ENCODE assay signal across 1 cellular context in genomic region chr1:156371553-156372264, GRCh38.
TF ChIP-seq lines count a peak whose summit lies in the region.

No MANE protein-coding gene starts in this region.

TF ChIP-seq in HepG2, 621 proteins besides CTCF, POLR2A, EP300 and RAD21 (continued from another document and continues in another):
- TF ChIP-seq THAP9 (CRISPR knock-in tag; IDR thresholded peaks at IDR 0.05; ENCODE audit: borderline replicate concordance): peak; percentile 68; the same call in 1 of the 2 replicates
- TF ChIP-seq E2F1 (CRISPR knock-in tag; IDR thresholded peaks at IDR 0.05): no peak
- no peak for TF ChIP-seq ZNF512 (CRISPR knock-in tag; IDR thresholded peaks at IDR 0.05)
- no peak for TF ChIP-seq NCOA5 (CRISPR knock-in tag; IDR thresholded peaks at IDR 0.05)
- TF ChIP-seq ZNF44 (CRISPR knock-in tag; IDR thresholded peaks at IDR 0.05): no peak
- no peak for TF ChIP-seq ZNF549 (CRISPR knock-in tag; IDR thresholded peaks at IDR 0.05)
- no peak for TF ChIP-seq ZNF775 (CRISPR knock-in tag; IDR thresholded peaks at IDR 0.05; ENCODE audit: borderline replicate concordance)
- peak; percentile 73; the same call in 1 of the 2 replicates for TF ChIP-seq TSC22D2 (CRISPR knock-in tag; IDR thresholded peaks at IDR 0.05; ENCODE audit: borderline replicate concordance)
- TF ChIP-seq ZNF441 (CRISPR knock-in tag; IDR thresholded peaks at IDR 0.05; ENCODE audit: borderline replicate concordance): 0 out of 2 replicates have a peak, but pooled peaks have one; percentile 16
- peak; percentile 65; the same call in 1 of the 2 replicates for TF ChIP-seq ATF3 (CRISPR knock-in tag; IDR thresholded peaks at IDR 0.05)
- no peak for TF ChIP-seq MAFF (IDR thresholded peaks at IDR 0.05; ENCODE audit: low read depth, low read length)
- peak; percentile 100 for TF ChIP-seq ASH2L (IDR thresholded peaks at IDR 0.05; ENCODE audit: insufficient read length, low read depth, low read length)
- peak; percentile 43; the same call in 1 of the 2 replicates for TF ChIP-seq ZNF274 (CRISPR knock-in tag; IDR thresholded peaks at IDR 0.05)
- no peak for TF ChIP-seq ZNF550 (CRISPR knock-in tag; IDR thresholded peaks at IDR 0.05; ENCODE audit: borderline replicate concordance)
- TF ChIP-seq LCORL (IDR thresholded peaks at IDR 0.05): 0 out of 2 replicates have a peak, but pooled peaks have one; percentile 46
- peak; percentile 88 for TF ChIP-seq LCORL (CRISPR knock-in tag; IDR thresholded peaks at IDR 0.05)
- TF ChIP-seq ZUFSP (CRISPR knock-in tag; IDR thresholded peaks at IDR 0.05; ENCODE audit: borderline replicate concordance): no peak
- 0 out of 2 replicates have a peak, but pooled peaks have one; percentile 35 for TF ChIP-seq FOXP1 (IDR thresholded peaks at IDR 0.05)
- TF ChIP-seq FOXP1 (CRISPR knock-in tag; IDR thresholded peaks at IDR 0.05): peak; percentile 91
- TF ChIP-seq ZNF619 (CRISPR knock-in tag; IDR thresholded peaks at IDR 0.05): no peak
- peak; percentile 83 for TF ChIP-seq SOX13 (IDR thresholded peaks at IDR 0.05)
- peak in 1 of 2 experiments; percentile 91; a peak in 2 of 4 replicates for TF ChIP-seq SOX13 (CRISPR knock-in tag; conservative IDR thresholded peaks at IDR 0.05 in 1 of 2, IDR thresholded peaks at IDR 0.05 in 1 of 2)
- TF ChIP-seq RBM22 (optimal IDR thresholded peaks at IDR 0.05; ENCODE audit: low read length): peak; percentile 84
- TF ChIP-seq SRSF4 (IDR thresholded peaks at IDR 0.05; ENCODE audit: low read depth, low read length, poor library complexity, severe bottlenecking): no peak
- peak; percentile 63; the same call in 1 of the 2 replicates for TF ChIP-seq ZNF362 (CRISPR knock-in tag; IDR thresholded peaks at IDR 0.05; ENCODE audit: borderline replicate concordance)
- peak; percentile 92 for TF ChIP-seq ZNF350 (CRISPR knock-in tag; IDR thresholded peaks at IDR 0.05; ENCODE audit: borderline replicate concordance, low read depth)
- no peak for TF ChIP-seq EED (CRISPR knock-in tag; IDR thresholded peaks at IDR 0.05)
- 0 out of 2 replicates have a peak, but pooled peaks have one; percentile 42 for TF ChIP-seq ZNF121 (CRISPR knock-in tag; IDR thresholded peaks at IDR 0.05)
- peak; percentile 87 for TF ChIP-seq REPIN1 (CRISPR knock-in tag; IDR thresholded peaks at IDR 0.05; ENCODE audit: borderline replicate concordance, low read depth)
- peak; percentile 96 for TF ChIP-seq THRA (CRISPR knock-in tag; IDR thresholded peaks at IDR 0.05; ENCODE audit: borderline replicate concordance)
- no peak for TF ChIP-seq ZNF234 (CRISPR knock-in tag; conservative IDR thresholded peaks at IDR 0.05)
- TF ChIP-seq ZNF205 (CRISPR knock-in tag; IDR thresholded peaks at IDR 0.05): peak; percentile 65; the same call in 1 of the 2 replicates
- TF ChIP-seq MIXL1 (CRISPR knock-in tag; IDR thresholded peaks at IDR 0.05): peak; percentile 83
- no peak for TF ChIP-seq ZNF180 (CRISPR knock-in tag; IDR thresholded peaks at IDR 0.05; ENCODE audit: borderline replicate concordance, low read depth)
- TF ChIP-seq PBX2 (CRISPR knock-in tag; IDR thresholded peaks at IDR 0.05): peak; percentile 33; the same call in 1 of the 2 replicates
- TF ChIP-seq HNRNPK (IDR thresholded peaks at IDR 0.05; ENCODE audit: low read depth, low read length, poor library complexity, severe bottlenecking): no peak
- no peak; the same call in 1 of the 2 replicates for TF ChIP-seq ZBTB21 (CRISPR knock-in tag; IDR thresholded peaks at IDR 0.05)
- TF ChIP-seq CCDC6 (CRISPR knock-in tag; IDR thresholded peaks at IDR 0.05): no peak; the same call in 1 of the 2 replicates
- TF ChIP-seq RCOR2 (CRISPR knock-in tag; IDR thresholded peaks at IDR 0.05): peak; percentile 86; the same call in 1 of the 2 replicates
- no peak; the same call in 1 of the 2 replicates for TF ChIP-seq NKX3-1 (CRISPR knock-in tag; IDR thresholded peaks at IDR 0.05)
- no peak for TF ChIP-seq ZBTB44 (CRISPR knock-in tag; IDR thresholded peaks at IDR 0.05)
- peak; percentile 87; the same call in 1 of the 2 replicates for TF ChIP-seq TBX3 (IDR thresholded peaks at IDR 0.05; ENCODE audit: borderline replicate concordance)
- TF ChIP-seq RXRA (CRISPR knock-in tag; IDR thresholded peaks at IDR 0.05): peak; percentile 100
- peak; percentile 97 for TF ChIP-seq MED8 (CRISPR knock-in tag; IDR thresholded peaks at IDR 0.05; ENCODE audit: insufficient replicate concordance)
- TF ChIP-seq NAIF1 (CRISPR knock-in tag; IDR thresholded peaks at IDR 0.05; ENCODE audit: borderline replicate concordance): no peak
- TF ChIP-seq NFKB2 (CRISPR knock-in tag; IDR thresholded peaks at IDR 0.05; ENCODE audit: borderline replicate concordance): peak; percentile 89; the same call in 1 of the 2 replicates
- no peak for TF ChIP-seq ZNF576 (CRISPR knock-in tag; IDR thresholded peaks at IDR 0.05)
- TF ChIP-seq NR2F1 (CRISPR knock-in tag; IDR thresholded peaks at IDR 0.05): peak; percentile 99
- peak; percentile 72 for TF ChIP-seq ZNF574 (CRISPR knock-in tag; IDR thresholded peaks at IDR 0.05)
